ENCODE assay signal across 14 cellular contexts in genomic region chr12:131087302-131087818, GRCh38.
A peak's percentile ranks its signal among the peaks of the same experiment; 100 is the strongest.
DNase-seq lines count a peak whose midpoint lies in the region; ATAC-seq and TF ChIP-seq lines count a peak whose summit lies in the region.
"Had no signal": no experiment of that assay in that cellular context is flagged by ENCODE, and none has a peak within 500 bp of the region (broad histone marks: within the 10 kb centered on the region; RNA-seq: fewer than 3 reads in every experiment).

No MANE protein-coding gene starts in this region.

- H3K9me3 ChIP-seq in ovary = no peaks in the 10 kb centered on the region

- H3K4me3 ChIP-seq in ovary = no peak overlapping the region

- TF ChIP-seq POLR2A in ovary (IDR thresholded peaks at IDR 0.05) = no peak

- intact Hi-C loops in ovary (cut with DNase I) = no loop called here

- TF ChIP-seq CTCF in ovary (IDR thresholded peaks at IDR 0.05) = no peak

- no peak for TF ChIP-seq EP300 in ovary (IDR thresholded peaks at IDR 0.05)

- DNase-seq in stimulated activated CD4-positive, alpha-beta T cell treated with anti-CD3 and anti-CD28 coated beads, Interleukin-1b, Interleukin-23, amount 100 ng/mL, for 48 hours = peak; percentile 0
- DNase-seq in stimulated activated CD4-positive, alpha-beta T cell treated with anti-CD3 and anti-CD28 coated beads, Interleukin-12 subunit alpha, Interleukin-12 subunit beta, amount 100 ng/mL, for 4 hours = no peak
- DNase-seq in ecto neural progenitor cell (ENCODE audit: low spot score) = peak; percentile 43
- DNase-seq in ovary = peak; percentile 5 to 27 (median 15)
- no peak for DNase-seq in iPS-NIHi11 (ENCODE audit: low spot score)
- DNase-seq: activated CD4-positive, alpha-beta T cell treated with anti-CD3 and anti-CD28 coated beads, Interleukin-2, amount 10 ng/mL, durations not matched to agents 24 days and 14 days; activated T-cell treated with anti-CD3 and anti-CD28 coated beads, Interleukin-2, amount 50 U/mL, for 4 hours; NCI-H1105 treated with DMSO at 0.1 percent for 48 hours; NCI-H524 had no signal

- no peaks in the 10 kb centered on the region for H3K36me3 ChIP-seq in ovary

- no peaks in the 10 kb centered on the region for H3K4me1 ChIP-seq in ovary (ENCODE audit: insufficient read depth)

- no peak overlapping the region for H3K27ac ChIP-seq in ovary

- H3K27me3 ChIP-seq in ovary = no peaks in the 10 kb centered on the region

- ATAC-seq in GM18870 (IDR thresholded peaks at IDR 0.05; ENCODE audit: unreplicated experiment) (no peak), HG03095 (IDR thresholded peaks at IDR 0.05; ENCODE audit: unreplicated experiment) (no peak)
- ATAC-seq: activated naive CD4-positive, alpha-beta T cell treated with anti-CD3 and anti-CD28 coated beads, Interleukin-2, amount 50 U/mL, for 72 hours; activated T-cell treated with anti-CD3 and anti-CD28 coated beads, Interleukin-2, amount 50 U/mL, for 4 hours; naive thymus-derived CD4-positive, alpha-beta T cell; Right ventricle myocardium inferior had no signal

- WGBS in ovary, 3 donors = 90 to 91% (median 90%) methylated on average over 24 of the region's 24 CpGs

Comparison
In these comparisons a context has a peak if more than half of its experiments do, and no peak if none do; other contexts are left out.
1. DNase-seq: peak in stimulated activated CD4-positive, alpha-beta T cell treated with anti-CD3 and anti-CD28 coated beads, Interleukin-1b, Interleukin-23, amount 100 ng/mL, for 48 hours (single experiment), ecto neural progenitor cell (single experiment) and ovary (5 of 5); none in stimulated activated CD4-positive, alpha-beta T cell treated with anti-CD3 and anti-CD28 coated beads, Interleukin-12 subunit alpha, Interleukin-12 subunit beta, amount 100 ng/mL, for 4 hours (single experiment) and iPS-NIHi11 (single experiment).